In genomic region chr4:4519296-4519898, GRCh38 we compare ENCODE assay signal across 1 cellular context.
TF ChIP-seq lines count a peak whose summit lies in the region.

No MANE protein-coding gene starts in this region.

TF ChIP-seq in GM23338, 12 proteins besides CTCF, POLR2A, EP300 and RAD21 (continued from another document):
- TF ChIP-seq REST (IDR thresholded peaks at IDR 0.05; ENCODE audit: unreplicated experiment) (no peak), EZH2 (IDR thresholded peaks at IDR 0.05; ENCODE audit: low read depth, unreplicated experiment) (no peak), CREB1 (CRISPR knock-in tag; IDR thresholded peaks at IDR 0.05; ENCODE audit: low read depth) (no peak), JUNB (IDR thresholded peaks at IDR 0.05; ENCODE audit: unreplicated experiment) (no peak)
TF ChIP-seq in GM23338: peak in this region for 0.
